In the genomic region with DNA sequence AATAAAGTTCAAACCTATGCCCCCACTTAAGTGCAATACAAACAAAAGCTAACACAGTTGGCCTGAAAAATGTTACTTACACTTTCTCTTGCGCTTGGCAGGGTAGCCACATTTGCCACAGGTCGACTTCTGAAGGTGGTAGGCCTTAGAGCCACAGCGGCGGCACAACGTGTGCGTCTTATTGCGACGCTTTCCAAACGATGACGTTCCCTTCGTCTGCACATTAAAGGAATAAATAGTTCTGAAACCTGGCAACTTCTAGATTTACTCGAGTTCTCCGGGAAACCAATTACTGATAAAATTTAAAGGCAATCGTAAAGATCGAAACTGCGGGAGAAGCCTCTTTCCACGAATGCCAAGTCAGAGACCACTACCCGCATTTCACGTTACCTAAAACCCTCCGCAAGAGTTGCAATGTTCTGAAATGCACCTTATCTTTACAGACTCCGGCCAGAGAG, we compare ENCODE assay signal across 1 cellular context.
TF ChIP-seq lines count a peak whose summit lies in the region.

No MANE protein-coding gene starts in this region.

TF ChIP-seq in HepG2, 621 proteins besides CTCF, POLR2A, EP300 and RAD21:
- TF ChIP-seq ZNF674 (CRISPR knock-in tag; IDR thresholded peaks at IDR 0.05; ENCODE audit: low read depth) (0 out of 2 replicates have a peak, but pooled peaks have one; percentile 11), ZNF574 (CRISPR knock-in tag; IDR thresholded peaks at IDR 0.05) (no peak), IKZF4 (CRISPR knock-in tag; IDR thresholded peaks at IDR 0.05; ENCODE audit: borderline replicate concordance, low read depth, not compliant biosample characterization) (no peak), ZNF564 (CRISPR knock-in tag; IDR thresholded peaks at IDR 0.05) (peak; percentile 19; the same call in 1 of the 2 replicates), SATB2 (CRISPR knock-in tag; IDR thresholded peaks at IDR 0.05) (peak; percentile 40; the same call in 1 of the 2 replicates), SNAI1 (CRISPR knock-in tag; IDR thresholded peaks at IDR 0.05; ENCODE audit: borderline replicate concordance) (0 out of 2 replicates have a peak, but pooled peaks have one; percentile 5), HOXA9 (CRISPR knock-in tag; IDR thresholded peaks at IDR 0.05; ENCODE audit: borderline replicate concordance) (peak; percentile 5; the same call in 1 of the 2 replicates), CENPT (CRISPR knock-in tag; IDR thresholded peaks at IDR 0.05; ENCODE audit: low read depth) (0 out of 2 replicates have a peak, but pooled peaks have one; percentile 3), ZMYM3 (CRISPR knock-in tag; IDR thresholded peaks at IDR 0.05) (no peak), AHR (CRISPR knock-in tag; IDR thresholded peaks at IDR 0.05) (no peak), ATF2 (CRISPR knock-in tag; IDR thresholded peaks at IDR 0.05) (no peak), ZNF503 (CRISPR knock-in tag; IDR thresholded peaks at IDR 0.05) (no peak), ZFY (CRISPR knock-in tag; IDR thresholded peaks at IDR 0.05) (peak; percentile 29; the same call in 1 of the 2 replicates), ATF4 (CRISPR knock-in tag; IDR thresholded peaks at IDR 0.05) (0 out of 4 replicates have a peak, but pooled peaks of 1 of the 2 experiments have one; percentile 7), ZHX2 (IDR thresholded peaks at IDR 0.05; ENCODE audit: low read depth) (no peak), ZHX2 (CRISPR knock-in tag; IDR thresholded peaks at IDR 0.05; ENCODE audit: borderline replicate concordance) (peak; percentile 33; the same call in 1 of the 2 replicates), USF2 (IDR thresholded peaks at IDR 0.05; ENCODE audit: low read depth, low read length) (no peak), USF2 (CRISPR knock-in tag; IDR thresholded peaks at IDR 0.05; ENCODE audit: borderline replicate concordance) (peak; percentile 23; the same call in 1 of the 2 replicates), ISL2 (CRISPR knock-in tag; IDR thresholded peaks at IDR 0.05) (peak; percentile 1; the same call in 1 of the 2 replicates), HOXD1 (CRISPR knock-in tag; IDR thresholded peaks at IDR 0.05) (no peak)
- TF ChIP-seq, protein P1, sequence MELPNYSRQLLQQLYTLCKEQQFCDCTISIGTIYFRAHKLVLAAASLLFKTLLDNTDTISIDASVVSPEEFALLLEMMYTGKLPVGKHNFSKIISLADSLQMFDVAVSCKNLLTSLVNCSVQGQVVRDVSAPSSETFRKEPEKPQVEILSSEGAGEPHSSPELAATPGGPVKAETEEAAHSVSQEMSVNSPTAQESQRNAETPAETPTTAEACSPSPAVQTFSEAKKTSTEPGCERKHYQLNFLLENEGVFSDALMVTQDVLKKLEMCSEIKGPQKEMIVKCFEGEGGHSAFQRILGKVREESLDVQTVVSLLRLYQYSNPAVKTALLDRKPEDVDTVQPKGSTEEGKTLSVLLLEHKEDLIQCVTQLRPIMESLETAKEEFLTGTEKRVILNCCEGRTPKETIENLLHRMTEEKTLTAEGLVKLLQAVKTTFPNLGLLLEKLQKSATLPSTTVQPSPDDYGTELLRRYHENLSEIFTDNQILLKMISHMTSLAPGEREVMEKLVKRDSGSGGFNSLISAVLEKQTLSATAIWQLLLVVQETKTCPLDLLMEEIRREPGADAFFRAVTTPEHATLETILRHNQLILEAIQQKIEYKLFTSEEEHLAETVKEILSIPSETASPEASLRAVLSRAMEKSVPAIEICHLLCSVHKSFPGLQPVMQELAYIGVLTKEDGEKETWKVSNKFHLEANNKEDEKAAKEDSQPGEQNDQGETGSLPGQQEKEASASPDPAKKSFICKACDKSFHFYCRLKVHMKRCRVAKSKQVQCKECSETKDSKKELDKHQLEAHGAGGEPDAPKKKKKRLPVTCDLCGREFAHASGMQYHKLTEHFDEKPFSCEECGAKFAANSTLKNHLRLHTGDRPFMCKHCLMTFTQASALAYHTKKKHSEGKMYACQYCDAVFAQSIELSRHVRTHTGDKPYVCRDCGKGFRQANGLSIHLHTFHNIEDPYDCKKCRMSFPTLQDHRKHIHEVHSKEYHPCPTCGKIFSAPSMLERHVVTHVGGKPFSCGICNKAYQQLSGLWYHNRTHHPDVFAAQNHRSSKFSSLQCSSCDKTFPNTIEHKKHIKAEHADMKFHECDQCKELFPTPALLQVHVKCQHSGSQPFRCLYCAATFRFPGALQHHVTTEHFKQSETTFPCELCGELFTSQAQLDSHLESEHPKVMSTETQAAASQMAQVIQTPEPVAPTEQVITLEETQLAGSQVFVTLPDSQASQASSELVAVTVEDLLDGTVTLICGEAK (IDR thresholded peaks at IDR 0.05) = no peak
- TF ChIP-seq, protein P1 (CRISPR knock-in tag; IDR thresholded peaks at IDR 0.05) = 0 out of 2 replicates have a peak, but pooled peaks have one; percentile 41
